Comparison of ENCODE assay signal across 1 cellular context in genomic region chr5:55920784-55921183, GRCh38.
TF ChIP-seq lines count a peak whose summit lies in the region.

No MANE protein-coding gene starts in this region.

TF ChIP-seq in SK-N-SH treated with all-trans-retinoic acid at 6 μM for 48 hours, 23 proteins besides CTCF, POLR2A, EP300 and RAD21 (continued from another document):
- TF ChIP-seq BACH2 (CRISPR knock-in tag; IDR thresholded peaks at IDR 0.05; ENCODE audit: borderline replicate concordance), result no peak
- TF ChIP-seq PPARA (CRISPR knock-in tag; IDR thresholded peaks at IDR 0.05; ENCODE audit: borderline replicate concordance), result no peak
- TF ChIP-seq ZNF70 (CRISPR knock-in tag; IDR thresholded peaks at IDR 0.05), result no peak
- TF ChIP-seq ARNTL (CRISPR knock-in tag; IDR thresholded peaks at IDR 0.05; ENCODE audit: borderline replicate concordance, low read depth), result no peak
- TF ChIP-seq TCF4 (CRISPR knock-in tag; IDR thresholded peaks at IDR 0.05; ENCODE audit: borderline replicate concordance), result no peak
- no peak for TF ChIP-seq ZFP3 (CRISPR knock-in tag; IDR thresholded peaks at IDR 0.05)
- no peak for TF ChIP-seq SNAI2 (CRISPR knock-in tag; IDR thresholded peaks at IDR 0.05)
- TF ChIP-seq PATZ1 (CRISPR knock-in tag; IDR thresholded peaks at IDR 0.05; ENCODE audit: borderline replicate concordance), result no peak
- TF ChIP-seq CSDC2 (CRISPR knock-in tag; IDR thresholded peaks at IDR 0.05), result no peak
- no peak for TF ChIP-seq GLIS3 (CRISPR knock-in tag; IDR thresholded peaks at IDR 0.05)
TF ChIP-seq in SK-N-SH treated with all-trans-retinoic acid at 6 μM for 48 hours: peak in this region for 0.
